Comparison of ENCODE assay signal across 1 cellular context in the genomic region with DNA sequence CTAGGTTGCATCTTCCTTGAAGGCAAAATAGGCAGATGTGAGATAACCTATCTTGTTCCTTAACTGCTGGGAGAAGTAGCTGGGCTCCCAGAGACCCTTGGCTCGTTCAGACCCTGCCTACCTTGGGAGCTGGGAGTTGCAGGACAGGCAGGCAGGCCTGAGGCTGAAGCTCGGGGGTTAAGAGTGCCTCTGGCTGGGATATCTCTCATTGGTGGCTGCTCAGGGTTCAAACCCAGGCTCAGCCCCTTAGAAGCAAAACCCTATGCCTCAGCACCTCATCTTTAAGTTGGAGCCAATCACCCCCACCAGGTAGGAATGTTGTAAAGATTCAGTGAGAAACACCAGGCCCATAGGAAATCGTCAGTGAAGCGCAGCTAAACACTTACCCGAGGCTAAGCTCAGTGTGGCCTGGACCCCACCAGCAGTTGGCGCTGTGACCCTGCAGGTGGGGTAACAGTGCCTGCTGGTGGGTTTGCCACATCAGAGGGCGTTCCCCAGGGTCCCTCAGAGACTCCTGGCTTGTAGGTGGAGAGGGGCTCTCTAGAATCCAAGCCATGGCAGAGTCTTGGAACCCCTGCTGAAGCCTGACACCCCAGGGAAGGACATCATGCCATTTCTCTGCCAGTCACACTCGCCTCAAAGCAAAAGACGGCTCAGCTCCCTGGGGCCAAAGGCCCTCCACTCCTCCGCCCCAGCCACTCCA.
A peak's percentile ranks its signal among the peaks of the same experiment; 100 is the strongest.
TF ChIP-seq lines count a peak whose summit lies in the region.

No MANE protein-coding gene starts in this region.

TF ChIP-seq in H1, 55 proteins besides CTCF, POLR2A, EP300 and RAD21:
- TF ChIP-seq, protein P1, sequence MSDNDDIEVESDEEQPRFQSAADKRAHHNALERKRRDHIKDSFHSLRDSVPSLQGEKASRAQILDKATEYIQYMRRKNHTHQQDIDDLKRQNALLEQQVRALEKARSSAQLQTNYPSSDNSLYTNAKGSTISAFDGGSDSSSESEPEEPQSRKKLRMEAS (IDR thresholded peaks at IDR 0.05) = peak; percentile 57; the same call in 1 of the 2 replicates
- TF ChIP-seq ASH2L (IDR thresholded peaks at IDR 0.05; ENCODE audit: low read length) (peak; percentile 33), KDM5A (IDR thresholded peaks at IDR 0.05; ENCODE audit: low read length) (no peak), CHD2 (IDR thresholded peaks at IDR 0.05; ENCODE audit: low read length) (0 out of 2 replicates have a peak, but pooled peaks have one; percentile 14), YY1 (IDR thresholded peaks at IDR 0.05; ENCODE audit: low read depth, low read length) (peak; percentile 48; the same call in 1 of the 2 replicates), GABPA (IDR thresholded peaks at IDR 0.05; ENCODE audit: borderline replicate concordance, insufficient read depth, low read length) (peak; percentile 59; the same call in 1 of the 2 replicates), TEAD4 (IDR thresholded peaks at IDR 0.05; ENCODE audit: low read depth, low read length) (peak; percentile 94), CTBP2 (IDR thresholded peaks at IDR 0.05; ENCODE audit: borderline replicate concordance, insufficient read depth, insufficient read length, low read length) (no peak)
